Comparison of ENCODE assay signal across 9 cellular contexts in genomic region chr13:46665243-46665629, GRCh38.
DNase-seq lines count a peak whose midpoint lies in the region; ATAC-seq and TF ChIP-seq lines count a peak whose summit lies in the region.
"Had no signal": no experiment of that assay in that cellular context is flagged by ENCODE, and none has a peak within 500 bp of the region (broad histone marks: within the 10 kb centered on the region; RNA-seq: fewer than 3 reads in every experiment).

No MANE protein-coding gene starts in this region.

- CTCF ChIA-PET in activated CD8-positive, alpha-beta memory T cell treated with anti-CD3 and anti-CD28 coated beads, Interleukin-2, amount 10 ng/mL, durations not matched to agents 7 days and 5 days (lab: Charles Lee), result no interaction called here

- no peak for TF ChIP-seq POLR2A in suprapubic skin (IDR thresholded peaks at IDR 0.05)

- no peaks in the 10 kb centered on the region for H3K9me3 ChIP-seq in iPS-20b (ENCODE audit: insufficient read depth, low read depth, low read length)
- H3K9me3 ChIP-seq in stomach smooth muscle (ENCODE audit: control insufficient read depth in 2 of 2, low read length in 2 of 2), result no peaks in the 10 kb centered on the region
- H3K9me3 ChIP-seq in suprapubic skin, result no peaks in the 10 kb centered on the region

- no peak for TF ChIP-seq CTCF in VCaP (conservative IDR thresholded peaks at IDR 0.05)
- no peak for TF ChIP-seq CTCF in suprapubic skin (IDR thresholded peaks at IDR 0.05)

- H3K36me3 Mint-ChIP-seq in activated CD8-positive, alpha-beta memory T cell treated with anti-CD3 and anti-CD28 coated beads, Interleukin-2, amount 10 ng/mL, durations not matched to agents 7 days and 5 days, result peaks cover 6% of the 10 kb centered on the region

- peaks cover 41% of the 10 kb centered on the region for H3K4me1 Mint-ChIP-seq in activated CD8-positive, alpha-beta memory T cell treated with anti-CD3 and anti-CD28 coated beads, Interleukin-2, amount 10 ng/mL, durations not matched to agents 7 days and 5 days

- H3K36me3 ChIP-seq in iPS-20b (ENCODE audit: insufficient read depth, low read depth, low read length), result no peaks in the 10 kb centered on the region
- peaks cover 0 to 2% of the 10 kb centered on the region in 2 donors for H3K36me3 ChIP-seq in stomach smooth muscle (ENCODE audit: control insufficient read depth in 2 of 2, insufficient read depth in 2 of 2, low read length in 2 of 2)
- no peaks in the 10 kb centered on the region for H3K36me3 ChIP-seq in suprapubic skin

- no peak for DNase-seq in activated CD8-positive, alpha-beta memory T cell treated with anti-CD3 and anti-CD28 coated beads, Interleukin-2, amount 10 ng/mL, durations not matched to agents 7 days and 5 days
- no peak for DNase-seq in activated CD8-positive, alpha-beta memory T cell treated with anti-CD3 and anti-CD28 coated beads, Interleukin-2, amount 50 U/mL, for 48 hours
- DNase-seq in medulla oblongata (ENCODE audit: extremely low spot score) (no peak), suprapubic skin (ENCODE audit: low spot score in 2 of 2) (no peak)
- DNase-seq: amygdala had no signal

- H3K27me3 Mint-ChIP-seq in activated CD8-positive, alpha-beta memory T cell treated with anti-CD3 and anti-CD28 coated beads, Interleukin-2, amount 10 ng/mL, durations not matched to agents 7 days and 5 days, result no peaks in the 10 kb centered on the region

- no peak for ATAC-seq in activated CD8-positive, alpha-beta memory T cell treated with anti-CD3 and anti-CD28 coated beads, Interleukin-2, amount 10 ng/mL, durations not matched to agents 7 days and 5 days
- ATAC-seq in GM21717 (IDR thresholded peaks at IDR 0.05; ENCODE audit: unreplicated experiment), result no peak

- no peak overlapping the region for H3K4me3 Mint-ChIP-seq in activated CD8-positive, alpha-beta memory T cell treated with anti-CD3 and anti-CD28 coated beads, Interleukin-2, amount 10 ng/mL, durations not matched to agents 7 days and 5 days

- H3K9me3 Mint-ChIP-seq in activated CD8-positive, alpha-beta memory T cell treated with anti-CD3 and anti-CD28 coated beads, Interleukin-2, amount 10 ng/mL, durations not matched to agents 7 days and 5 days (ENCODE audit: low read depth), result peaks cover 2% of the 10 kb centered on the region

- H3K27ac Mint-ChIP-seq in activated CD8-positive, alpha-beta memory T cell treated with anti-CD3 and anti-CD28 coated beads, Interleukin-2, amount 10 ng/mL, durations not matched to agents 7 days and 5 days, result peak overlapping the region; percentile 86

- no peak for TF ChIP-seq EP300 in suprapubic skin (IDR thresholded peaks at IDR 0.05)

- H3K4me1 ChIP-seq in iPS-20b (ENCODE audit: insufficient read depth, low read length) (peaks cover 43% of the 10 kb centered on the region), stomach smooth muscle (ENCODE audit: control insufficient read depth, insufficient read depth, low read length) (peaks cover 39% of the 10 kb centered on the region), suprapubic skin (peaks cover 32% of the 10 kb centered on the region)

- H3K27me3 ChIP-seq in iPS-20b (ENCODE audit: insufficient read depth, low read length) (no peaks in the 10 kb centered on the region), stomach smooth muscle (ENCODE audit: control insufficient read depth in 1 of 2, insufficient read depth in 2 of 2, low read length in 2 of 2) (no peaks in the 10 kb centered on the region), suprapubic skin (no peaks in the 10 kb centered on the region)

- H3K9ac ChIP-seq in iPS-20b (ENCODE audit: low read depth, low read length), result peak overlapping the region; percentile 46; the same call in 1 of the 2 replicates
- no peak overlapping the region for H3K9ac ChIP-seq in stomach smooth muscle (ENCODE audit: low read length in 2 of 2)

- H3K27ac ChIP-seq in VCaP (peak overlapping the region; percentile 91), iPS-20b (ENCODE audit: low read length) (no peak overlapping the region), stomach smooth muscle (ENCODE audit: low read length) (peak overlapping the region; percentile 63), suprapubic skin (no peak overlapping the region)

- H3K4me3 ChIP-seq in iPS-20b (ENCODE audit: low read length) (no peak overlapping the region), stomach smooth muscle (ENCODE audit: low read length in 2 of 2) (no peak overlapping the region), suprapubic skin (no peak overlapping the region)

Comparison
In these comparisons a context has a peak if more than half of its experiments do, and no peak if none do; other contexts are left out.
1. H3K27ac ChIP-seq: peak in VCaP (single experiment) and stomach smooth muscle (single experiment); none in iPS-20b (single experiment) and suprapubic skin (single experiment).